ENCODE assay signal across 1 cellular context in genomic region chr9:88651682-88652633, GRCh38.
TF ChIP-seq lines count a peak whose summit lies in the region.

No MANE protein-coding gene starts in this region.

TF ChIP-seq in A549, 52 proteins besides CTCF, POLR2A, EP300 and RAD21 (continued from another document):
- TF ChIP-seq CHD4 (IDR thresholded peaks at IDR 0.05; ENCODE audit: borderline replicate concordance) (no peak), USF2 (IDR thresholded peaks at IDR 0.05) (peak; percentile 30; the same call in 1 of the 2 replicates), HDAC2 (IDR thresholded peaks at IDR 0.05) (no peak), HMGXB4 (CRISPR knock-in tag; IDR thresholded peaks at IDR 0.05; ENCODE audit: borderline replicate concordance) (no peak), ZC3H11A (IDR thresholded peaks at IDR 0.05) (no peak), EHMT2 (IDR thresholded peaks at IDR 0.05; ENCODE audit: low read depth) (no peak), JUNB (IDR thresholded peaks at IDR 0.05) (no peak)
